1 cellular context compared by ENCODE assay signal in the genomic region with DNA sequence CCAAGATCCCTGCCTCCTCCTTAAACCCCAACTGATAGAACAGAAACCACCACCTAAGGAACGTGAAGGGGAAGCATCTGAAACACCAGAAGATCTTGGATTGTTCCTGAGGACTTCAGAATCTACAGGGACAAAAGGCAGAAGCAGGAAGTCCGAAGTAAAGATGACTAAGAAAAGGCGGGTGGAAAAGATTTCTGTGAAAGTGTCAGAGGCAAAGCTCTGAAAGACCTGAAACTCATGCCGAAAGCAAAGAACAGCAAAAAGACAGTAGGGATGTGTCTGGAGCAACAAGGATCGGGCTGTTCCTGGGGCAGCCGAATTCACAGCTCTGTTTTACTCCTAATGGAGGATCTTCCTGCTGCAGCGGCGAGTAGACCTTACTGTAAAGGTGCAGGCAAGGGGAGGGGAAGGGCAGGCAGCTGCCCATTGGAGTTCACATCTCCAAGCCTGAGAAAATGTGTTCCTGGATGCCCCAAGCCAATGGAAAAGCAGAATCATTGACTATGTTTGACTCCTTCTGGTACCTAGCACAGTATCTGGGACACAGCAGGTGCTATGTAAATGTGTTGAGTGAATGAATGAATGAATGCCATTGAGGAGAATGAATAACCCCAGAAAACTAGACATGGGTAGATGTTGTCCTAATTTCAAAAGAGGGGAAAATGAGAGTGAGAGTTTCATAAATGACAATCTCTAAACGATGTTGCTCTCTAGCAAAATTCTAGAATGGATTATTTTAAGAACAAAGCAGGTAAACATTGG.
A peak's percentile ranks its signal among the peaks of the same experiment; 100 is the strongest.
TF ChIP-seq lines count a peak whose summit lies in the region.

No MANE protein-coding gene starts in this region.

TF ChIP-seq in K562, 482 proteins besides CTCF, POLR2A, EP300 and RAD21 (continued from another document and continues in another):
- no peak for TF ChIP-seq MGA (IDR thresholded peaks at IDR 0.05)
- TF ChIP-seq LARP7 (IDR thresholded peaks at IDR 0.05) = no peak
- TF ChIP-seq ZNF507 (tag; conservative IDR thresholded peaks at IDR 0.05) = no peak
- no peak for TF ChIP-seq CHD2 (IDR thresholded peaks at IDR 0.05; ENCODE audit: low read depth, low read length)
- TF ChIP-seq E2F4 (CRISPR knock-in tag; IDR thresholded peaks at IDR 0.05; ENCODE audit: low read depth) = no peak
- no peak for TF ChIP-seq CBX8 (IDR thresholded peaks at IDR 0.05; ENCODE audit: borderline replicate concordance, extremely low read depth, low read depth, low read length, poor library complexity, severe bottlenecking)
- no peak for TF ChIP-seq ZNF277 (CRISPR knock-in tag; IDR thresholded peaks at IDR 0.05; ENCODE audit: borderline replicate concordance)
- no peak for TF ChIP-seq RBM14 (IDR thresholded peaks at IDR 0.05; ENCODE audit: borderline replicate concordance, insufficient read depth, low read depth, low read length)
- TF ChIP-seq TOE1 (IDR thresholded peaks at IDR 0.05; ENCODE audit: borderline replicate concordance) = no peak
- 0 out of 2 replicates have a peak, but pooled peaks have one; percentile 84 for TF ChIP-seq TOE1 (CRISPR knock-in tag; IDR thresholded peaks at IDR 0.05; ENCODE audit: borderline replicate concordance, low read depth)
- TF ChIP-seq ARHGAP35 (IDR thresholded peaks at IDR 0.05; ENCODE audit: partially characterized antibody) = no peak
- TF ChIP-seq BRCA1 (IDR thresholded peaks at IDR 0.05) = no peak
- TF ChIP-seq BRCA1 (CRISPR knock-in tag; IDR thresholded peaks at IDR 0.05) = no peak
- no peak for TF ChIP-seq BCOR (IDR thresholded peaks at IDR 0.05)
- peak; percentile 34; the same call in 1 of the 2 replicates for TF ChIP-seq TCF7 (IDR thresholded peaks at IDR 0.05; ENCODE audit: borderline replicate concordance)
- TF ChIP-seq ZZZ3 (IDR thresholded peaks at IDR 0.05) = no peak
- TF ChIP-seq BRD9 (IDR thresholded peaks at IDR 0.05; ENCODE audit: low read depth, partially characterized antibody) = no peak
- no peak for TF ChIP-seq TGIF2 (CRISPR knock-in tag; IDR thresholded peaks at IDR 0.05)
- TF ChIP-seq NRF1 (conservative IDR thresholded peaks at IDR 0.05 in 1 of 2, IDR thresholded peaks at IDR 0.05 in 1 of 2) = peak; percentile 49 to 55; a peak in 2 of 4 replicates
- no peak for TF ChIP-seq ZFX (CRISPR knock-in tag; IDR thresholded peaks at IDR 0.05)
- TF ChIP-seq GABPB1 (CRISPR knock-in tag; IDR thresholded peaks at IDR 0.05) = peak; percentile 16; the same call in 1 of the 2 replicates
- no peak for TF ChIP-seq HDAC8 (tag; IDR thresholded peaks at IDR 0.05)
- TF ChIP-seq MTA2 (IDR thresholded peaks at IDR 0.05; ENCODE audit: low read depth) = no peak
- TF ChIP-seq ZNF583 (CRISPR knock-in tag; IDR thresholded peaks at IDR 0.05) = no peak
- no peak for TF ChIP-seq SMAD3 (CRISPR knock-in tag; conservative IDR thresholded peaks at IDR 0.05)
- TF ChIP-seq PHF20 (IDR thresholded peaks at IDR 0.05; ENCODE audit: partially characterized antibody) = no peak
- no peak for TF ChIP-seq JUND (IDR thresholded peaks at IDR 0.05; ENCODE audit: borderline replicate concordance, low read depth, low read length)
- no peak for TF ChIP-seq JUND (tag; IDR thresholded peaks at IDR 0.05; ENCODE audit: borderline replicate concordance, low read depth, low read length)
- no peak; the same call in 1 of the 2 replicates for TF ChIP-seq ZEB2 (IDR thresholded peaks at IDR 0.05)
- TF ChIP-seq TSC22D4 (tag; IDR thresholded peaks at IDR 0.05) = no peak
- TF ChIP-seq, protein P1, sequence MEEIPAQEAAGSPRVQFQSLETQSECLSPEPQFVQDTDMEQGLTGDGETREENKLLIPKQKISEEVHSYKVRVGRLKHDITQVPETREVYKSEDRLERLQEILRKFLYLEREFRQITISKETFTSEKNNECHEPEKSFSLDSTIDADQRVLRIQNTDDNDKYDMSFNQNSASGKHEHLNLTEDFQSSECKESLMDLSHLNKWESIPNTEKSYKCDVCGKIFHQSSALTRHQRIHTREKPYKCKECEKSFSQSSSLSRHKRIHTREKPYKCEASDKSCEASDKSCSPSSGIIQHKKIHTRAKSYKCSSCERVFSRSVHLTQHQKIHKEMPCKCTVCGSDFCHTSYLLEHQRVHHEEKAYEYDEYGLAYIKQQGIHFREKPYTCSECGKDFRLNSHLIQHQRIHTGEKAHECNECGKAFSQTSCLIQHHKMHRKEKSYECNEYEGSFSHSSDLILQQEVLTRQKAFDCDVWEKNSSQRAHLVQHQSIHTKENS (CRISPR knock-in tag; IDR thresholded peaks at IDR 0.05) = no peak
- no peak for TF ChIP-seq GTF2A2 (tag; IDR thresholded peaks at IDR 0.05)
- TF ChIP-seq GATAD2A (IDR thresholded peaks at IDR 0.05) = no peak
- no peak for TF ChIP-seq ZFP36 (IDR thresholded peaks at IDR 0.05; ENCODE audit: low read depth, low read length, partially characterized antibody)
- TF ChIP-seq, protein P2, sequence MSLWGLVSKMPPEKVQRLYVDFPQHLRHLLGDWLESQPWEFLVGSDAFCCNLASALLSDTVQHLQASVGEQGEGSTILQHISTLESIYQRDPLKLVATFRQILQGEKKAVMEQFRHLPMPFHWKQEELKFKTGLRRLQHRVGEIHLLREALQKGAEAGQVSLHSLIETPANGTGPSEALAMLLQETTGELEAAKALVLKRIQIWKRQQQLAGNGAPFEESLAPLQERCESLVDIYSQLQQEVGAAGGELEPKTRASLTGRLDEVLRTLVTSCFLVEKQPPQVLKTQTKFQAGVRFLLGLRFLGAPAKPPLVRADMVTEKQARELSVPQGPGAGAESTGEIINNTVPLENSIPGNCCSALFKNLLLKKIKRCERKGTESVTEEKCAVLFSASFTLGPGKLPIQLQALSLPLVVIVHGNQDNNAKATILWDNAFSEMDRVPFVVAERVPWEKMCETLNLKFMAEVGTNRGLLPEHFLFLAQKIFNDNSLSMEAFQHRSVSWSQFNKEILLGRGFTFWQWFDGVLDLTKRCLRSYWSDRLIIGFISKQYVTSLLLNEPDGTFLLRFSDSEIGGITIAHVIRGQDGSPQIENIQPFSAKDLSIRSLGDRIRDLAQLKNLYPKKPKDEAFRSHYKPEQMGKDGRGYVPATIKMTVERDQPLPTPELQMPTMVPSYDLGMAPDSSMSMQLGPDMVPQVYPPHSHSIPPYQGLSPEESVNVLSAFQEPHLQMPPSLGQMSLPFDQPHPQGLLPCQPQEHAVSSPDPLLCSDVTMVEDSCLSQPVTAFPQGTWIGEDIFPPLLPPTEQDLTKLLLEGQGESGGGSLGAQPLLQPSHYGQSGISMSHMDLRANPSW (CRISPR knock-in tag; IDR thresholded peaks at IDR 0.05) = no peak
- TF ChIP-seq, protein P3, sequence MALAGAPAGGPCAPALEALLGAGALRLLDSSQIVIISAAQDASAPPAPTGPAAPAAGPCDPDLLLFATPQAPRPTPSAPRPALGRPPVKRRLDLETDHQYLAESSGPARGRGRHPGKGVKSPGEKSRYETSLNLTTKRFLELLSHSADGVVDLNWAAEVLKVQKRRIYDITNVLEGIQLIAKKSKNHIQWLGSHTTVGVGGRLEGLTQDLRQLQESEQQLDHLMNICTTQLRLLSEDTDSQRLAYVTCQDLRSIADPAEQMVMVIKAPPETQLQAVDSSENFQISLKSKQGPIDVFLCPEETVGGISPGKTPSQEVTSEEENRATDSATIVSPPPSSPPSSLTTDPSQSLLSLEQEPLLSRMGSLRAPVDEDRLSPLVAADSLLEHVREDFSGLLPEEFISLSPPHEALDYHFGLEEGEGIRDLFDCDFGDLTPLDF (CRISPR knock-in tag; IDR thresholded peaks at IDR 0.05) = no peak
- no peak for TF ChIP-seq ZNF316 (IDR thresholded peaks at IDR 0.05)
- TF ChIP-seq ZNF764 (CRISPR knock-in tag; IDR thresholded peaks at IDR 0.05; ENCODE audit: low read depth) = no peak
- TF ChIP-seq, protein P4, sequence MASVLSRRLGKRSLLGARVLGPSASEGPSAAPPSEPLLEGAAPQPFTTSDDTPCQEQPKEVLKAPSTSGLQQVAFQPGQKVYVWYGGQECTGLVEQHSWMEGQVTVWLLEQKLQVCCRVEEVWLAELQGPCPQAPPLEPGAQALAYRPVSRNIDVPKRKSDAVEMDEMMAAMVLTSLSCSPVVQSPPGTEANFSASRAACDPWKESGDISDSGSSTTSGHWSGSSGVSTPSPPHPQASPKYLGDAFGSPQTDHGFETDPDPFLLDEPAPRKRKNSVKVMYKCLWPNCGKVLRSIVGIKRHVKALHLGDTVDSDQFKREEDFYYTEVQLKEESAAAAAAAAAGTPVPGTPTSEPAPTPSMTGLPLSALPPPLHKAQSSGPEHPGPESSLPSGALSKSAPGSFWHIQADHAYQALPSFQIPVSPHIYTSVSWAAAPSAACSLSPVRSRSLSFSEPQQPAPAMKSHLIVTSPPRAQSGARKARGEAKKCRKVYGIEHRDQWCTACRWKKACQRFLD (CRISPR knock-in tag; IDR thresholded peaks at IDR 0.05) = 0 out of 2 replicates have a peak, but pooled peaks have one; percentile 9
